1 cellular context compared by ENCODE assay signal in genomic region chr2:41496908-41497307, GRCh38.
TF ChIP-seq lines count a peak whose summit lies in the region.

No MANE protein-coding gene starts in this region.

TF ChIP-seq in GM23338, 12 proteins besides CTCF, POLR2A, EP300 and RAD21 (continued from another document):
- no peak for TF ChIP-seq ZNF462 (CRISPR knock-in tag; IDR thresholded peaks at IDR 0.05)
